ENCODE assay signal across 25 cellular contexts in the genomic region with DNA sequence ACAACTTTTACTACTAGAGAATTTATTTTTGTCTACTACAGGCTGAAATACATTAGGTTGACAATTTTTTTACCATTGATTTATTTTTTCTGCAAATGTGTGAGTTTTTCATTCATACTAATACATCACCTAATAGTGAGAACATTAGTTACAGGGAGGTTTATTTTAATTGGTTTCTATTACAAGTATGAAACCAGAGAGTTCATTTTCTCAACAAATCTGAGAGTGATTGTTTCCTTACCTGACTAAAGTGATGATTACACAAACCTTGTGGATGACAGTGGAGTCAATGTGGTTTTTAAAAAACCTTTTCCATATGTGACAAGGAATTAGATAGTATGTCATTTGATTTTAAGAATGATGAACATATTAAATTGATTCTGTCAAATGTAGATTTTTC.
A peak's percentile ranks its signal among the peaks of the same experiment; 100 is the strongest.
DNase-seq lines count a peak whose midpoint lies in the region; ATAC-seq and TF ChIP-seq lines count a peak whose summit lies in the region.
"Had no signal": no experiment of that assay in that cellular context is flagged by ENCODE, and none has a peak within 500 bp of the region (broad histone marks: within the 10 kb centered on the region; RNA-seq: fewer than 3 reads in every experiment).

No MANE protein-coding gene starts in this region.

- H3K27ac Mint-ChIP-seq in activated CD4-positive, alpha-beta T cell treated with anti-CD3 and anti-CD28 coated beads for 36 hours: peak overlapping the region; percentile 20
- H3K27ac Mint-ChIP-seq in chondrocyte (ENCODE audit: unreplicated experiment): peak overlapping the region; percentile 87
- H3K27ac Mint-ChIP-seq in endodermal cell: no peak overlapping the region
- no peak overlapping the region for H3K27ac Mint-ChIP-seq in naive thymus-derived CD8-positive, alpha-beta T cell
- H3K27ac Mint-ChIP-seq in CD4-positive, alpha-beta T cell: no peak overlapping the region
- H3K27ac Mint-ChIP-seq: activated CD4-positive, alpha-beta T cell treated with anti-CD3 and anti-CD28 coated beads, Interleukin-2, amount 10 ng/mL, durations not matched to agents 7 days and 5 days; IgD-negative memory B cell; natural killer cell treated with Interleukin-12 subunit alpha and Interleukin-12 subunit beta and Interleukin-15 and Interleukin-18, amount 100 ng/mL, for 72 hours had no signal

- DNase-seq in activated CD4-positive, alpha-beta T cell treated with anti-CD3 and anti-CD28 coated beads for 36 hours: no peak
- DNase-seq in activated CD4-positive, alpha-beta T cell treated with anti-CD3 and anti-CD28 coated beads, Interleukin-2, amount 50 U/mL, for 4 hours: no peak
- no peak for DNase-seq in chondrocyte (ENCODE audit: low spot score)
- no peak for DNase-seq in endodermal cell
- no peak for DNase-seq in naive thymus-derived CD8-positive, alpha-beta T cell
- DNase-seq in CD4-positive, alpha-beta T cell: no peak
- DNase-seq: activated CD4-positive, alpha-beta T cell treated with anti-CD3 and anti-CD28 coated beads, Interleukin-2, amount 10 ng/mL, durations not matched to agents 7 days and 5 days; activated T-cell treated with anti-CD3 and anti-CD28 coated beads, Interleukin-2, amount 50 U/mL, for 4 hours; Caco-2; cortex of kidney; heart right ventricle; NCI-H1436; NCI-H2227 treated with DMSO at 0.1 percent for 48 hours; NCI-H526; stimulated activated naive B cell treated with anti-CD40 and anti-IgM and Interleukin-4, amounts not matched to agents 10 μg/mL and 1 μg/mL and 100 μg/mL, for 72 hours; upper lobe of left lung had no signal

- peaks cover 4% of the 10 kb centered on the region for H3K9me3 Mint-ChIP-seq in activated CD4-positive, alpha-beta T cell treated with anti-CD3 and anti-CD28 coated beads for 36 hours (ENCODE audit: low read depth)
- H3K9me3 Mint-ChIP-seq in chondrocyte (ENCODE audit: low read depth) (peaks cover 24% of the 10 kb centered on the region), endodermal cell (peaks cover 21% of the 10 kb centered on the region)
- peaks cover 0 to 9% (median 4%) of the 10 kb centered on the region in 9 donors for H3K9me3 Mint-ChIP-seq in naive thymus-derived CD8-positive, alpha-beta T cell
- peaks cover 7% of the 10 kb centered on the region for H3K9me3 Mint-ChIP-seq in CD4-positive, alpha-beta T cell
- H3K9me3 Mint-ChIP-seq: activated T-cell treated with anti-CD3 and anti-CD28 coated beads, Interleukin-2, amount 50 U/mL, for 4 hours had no signal

- TF ChIP-seq CTCF in chondrocyte (IDR thresholded peaks at IDR 0.05) (no peak), endodermal cell (conservative IDR thresholded peaks at IDR 0.05) (no peak)
- TF ChIP-seq CTCF in CD4-positive, alpha-beta T cell (IDR thresholded peaks at IDR 0.05): no peak

- no peaks in the 10 kb centered on the region for H3K36me3 Mint-ChIP-seq in activated CD4-positive, alpha-beta T cell treated with anti-CD3 and anti-CD28 coated beads for 36 hours (ENCODE audit: low read depth)
- H3K36me3 Mint-ChIP-seq in chondrocyte (ENCODE audit: low read depth) (peaks cover 47% of the 10 kb centered on the region), endodermal cell (ENCODE audit: low read depth) (peaks cover 4% of the 10 kb centered on the region)
- peaks cover 0 to 4% (median 0%) of the 10 kb centered on the region in 3 donors for H3K36me3 Mint-ChIP-seq in naive thymus-derived CD8-positive, alpha-beta T cell
- no peaks in the 10 kb centered on the region for H3K36me3 Mint-ChIP-seq in CD4-positive, alpha-beta T cell (ENCODE audit: low read depth)
- H3K36me3 Mint-ChIP-seq: natural killer cell treated with Interleukin-12 subunit alpha and Interleukin-12 subunit beta and Interleukin-15 and Interleukin-18, amount 100 ng/mL, for 72 hours had no signal

- no peaks in the 10 kb centered on the region for H3K27me3 ChIP-seq in endodermal cell (ENCODE audit: control insufficient read depth, insufficient read depth, low read length, poor library complexity, severe bottlenecking)
- no peaks in the 10 kb centered on the region for H3K27me3 ChIP-seq in CD4-positive, alpha-beta T cell (ENCODE audit: control insufficient read depth, insufficient read depth, low read length)
- H3K27me3 ChIP-seq: foreskin keratinocyte, heart right ventricle, upper lobe of left lung had no signal

- CTCF ChIA-PET in activated CD4-positive, alpha-beta T cell treated with anti-CD3 and anti-CD28 coated beads for 36 hours (lab: Charles Lee): interaction anchor here (1.0 kb wide), 1 partner anchor 109 kb away, joined by 3 read pairs; no protein-coding TSS in a partner anchor
- CTCF ChIA-PET in CD4-positive, alpha-beta T cell (lab: Charles Lee): no interaction called here

- no peaks in the 10 kb centered on the region for H3K4me1 ChIP-seq in endodermal cell (ENCODE audit: control insufficient read depth, insufficient read depth, low read length)
- H3K4me1 ChIP-seq: Caco-2, foreskin keratinocyte had no signal

- H3K36me3 ChIP-seq in endodermal cell (ENCODE audit: control insufficient read depth, insufficient read depth, low read length): no peaks in the 10 kb centered on the region
- H3K36me3 ChIP-seq: HAP-1, upper lobe of left lung had no signal

- peaks cover 25% of the 10 kb centered on the region for H3K4me1 Mint-ChIP-seq in activated CD4-positive, alpha-beta T cell treated with anti-CD3 and anti-CD28 coated beads for 36 hours
- H3K4me1 Mint-ChIP-seq in chondrocyte (ENCODE audit: low read depth) (peaks cover 64% of the 10 kb centered on the region), endodermal cell (no peaks in the 10 kb centered on the region)
- H3K4me1 Mint-ChIP-seq in naive thymus-derived CD8-positive, alpha-beta T cell: peaks cover 3 to 20% (median 10%) of the 10 kb centered on the region in 4 donors
- peaks cover 12% of the 10 kb centered on the region for H3K4me1 Mint-ChIP-seq in CD4-positive, alpha-beta T cell (ENCODE audit: low read depth)

- POLR2A ChIA-PET in activated CD4-positive, alpha-beta T cell treated with anti-CD3 and anti-CD28 coated beads for 36 hours (lab: Charles Lee): no interaction called here
- POLR2A ChIA-PET in naive thymus-derived CD8-positive, alpha-beta T cell (lab: Charles Lee): no interaction called here
- POLR2A ChIA-PET in CD4-positive, alpha-beta T cell (lab: Charles Lee): no interaction called here

- H3K4me3 Mint-ChIP-seq in activated CD4-positive, alpha-beta T cell treated with anti-CD3 and anti-CD28 coated beads for 36 hours: no peak overlapping the region
- no peak overlapping the region for H3K4me3 Mint-ChIP-seq in chondrocyte (ENCODE audit: unreplicated experiment)
- no peak overlapping the region for H3K4me3 Mint-ChIP-seq in endodermal cell
- H3K4me3 Mint-ChIP-seq in naive thymus-derived CD8-positive, alpha-beta T cell: no peak overlapping the region
- H3K4me3 Mint-ChIP-seq in CD4-positive, alpha-beta T cell: no peak overlapping the region
- H3K4me3 Mint-ChIP-seq: activated CD4-positive, alpha-beta T cell treated with anti-CD3 and anti-CD28 coated beads, Interleukin-2, amount 10 ng/mL, durations not matched to agents 7 days and 5 days; activated T-cell treated with anti-CD3 and anti-CD28 coated beads, Interleukin-2, amount 50 U/mL, for 4 hours; IgD-negative memory B cell; natural killer cell treated with Interleukin-12 subunit alpha and Interleukin-12 subunit beta and Interleukin-15 and Interleukin-18, amount 100 ng/mL, for 72 hours had no signal

- H3K4me3 ChIP-seq in endodermal cell (ENCODE audit: low read length): no peak overlapping the region
- H3K4me3 ChIP-seq: HAP-1, heart right ventricle, upper lobe of left lung had no signal

- H3K27me3 Mint-ChIP-seq in activated CD4-positive, alpha-beta T cell treated with anti-CD3 and anti-CD28 coated beads for 36 hours: peaks cover 10% of the 10 kb centered on the region
- no peaks in the 10 kb centered on the region for H3K27me3 Mint-ChIP-seq in chondrocyte (ENCODE audit: low read depth)
- peaks cover 4% of the 10 kb centered on the region for H3K27me3 Mint-ChIP-seq in endodermal cell (ENCODE audit: insufficient read depth)
- peaks cover 4 to 29% (median 5%) of the 10 kb centered on the region in 5 donors for H3K27me3 Mint-ChIP-seq in naive thymus-derived CD8-positive, alpha-beta T cell
- no peaks in the 10 kb centered on the region for H3K27me3 Mint-ChIP-seq in CD4-positive, alpha-beta T cell

- no peak overlapping the region for H3K9ac ChIP-seq in endodermal cell (ENCODE audit: extremely low read depth, low read length, poor library complexity, severe bottlenecking)

- ATAC-seq in activated CD4-positive, alpha-beta T cell treated with anti-CD3 and anti-CD28 coated beads for 36 hours: no peak
- peak; percentile 71 for ATAC-seq in HG03354 (IDR thresholded peaks at IDR 0.05; ENCODE audit: poor library complexity, severe bottlenecking, unreplicated experiment)
- ATAC-seq in naive thymus-derived CD8-positive, alpha-beta T cell: no peak
- no peak for ATAC-seq in CD4-positive, alpha-beta T cell (ENCODE audit: poor library complexity)
- ATAC-seq in GM21825 (IDR thresholded peaks at IDR 0.05; ENCODE audit: unreplicated experiment): no peak
- ATAC-seq: activated T-cell treated with anti-CD3 and anti-CD28 coated beads, Interleukin-2, amount 50 U/mL, for 4 hours; esophagus mucosa; natural killer cell treated with Interleukin-12 subunit alpha and Interleukin-12 subunit beta and Interleukin-15 and Interleukin-18, amount 100 ng/mL, for 72 hours had no signal

- no peak overlapping the region for H3K27ac ChIP-seq in endodermal cell (ENCODE audit: low read depth, low read length)
- no peak overlapping the region for H3K27ac ChIP-seq in CD4-positive, alpha-beta T cell (ENCODE audit: low read depth, low read length)
- H3K27ac ChIP-seq: 22Rv1, C4-2B, foreskin keratinocyte, heart right ventricle had no signal

- intact Hi-C loops in activated CD4-positive, alpha-beta T cell treated with anti-CD3 and anti-CD28 coated beads for 36 hours (cut with DNase I, micrococcal nuclease): loop anchor here in 1 of 2 experiments (5.0 kb wide), 1 partner anchor 138 kb away; no protein-coding TSS in a partner anchor
- intact Hi-C loops in CD4-positive, alpha-beta T cell (cut with DNase I, micrococcal nuclease): no loop called here

- H3K9me3 ChIP-seq in endodermal cell (ENCODE audit: control insufficient read depth, low read length): peaks cover 13% of the 10 kb centered on the region
- H3K9me3 ChIP-seq in CD4-positive, alpha-beta T cell (ENCODE audit: control insufficient read depth, low read length): no peaks in the 10 kb centered on the region
- H3K9me3 ChIP-seq: Caco-2, HAP-1 had no signal

Comparison
In these comparisons a context has a peak if more than half of its experiments do, and no peak if none do; other contexts are left out.
1. H3K27ac Mint-ChIP-seq: peak in activated CD4-positive, alpha-beta T cell treated with anti-CD3 and anti-CD28 coated beads for 36 hours (single experiment) and chondrocyte (single experiment); none in endodermal cell (single experiment), naive thymus-derived CD8-positive, alpha-beta T cell (0 of 10) and CD4-positive, alpha-beta T cell (single experiment).